ENCODE assay signal across 1 cellular context in genomic region chrX:24046060-24046459, GRCh38.
TF ChIP-seq lines count a peak whose summit lies in the region.

No MANE protein-coding gene starts in this region.

TF ChIP-seq in K562, 482 proteins besides CTCF, POLR2A, EP300 and RAD21:
- TF ChIP-seq PHF20 (IDR thresholded peaks at IDR 0.05; ENCODE audit: partially characterized antibody) (peak; percentile 54), KDM1A (IDR thresholded peaks at IDR 0.05) (peak in 1 of 2 experiments; percentile 95; a peak in 2 of 4 replicates), ARID2 (IDR thresholded peaks at IDR 0.05) (peak; percentile 75; the same call in 1 of the 2 replicates), NCOA2 (IDR thresholded peaks at IDR 0.05; ENCODE audit: partially characterized antibody in 2 of 2) (peak in 1 of 2 experiments; percentile 70)
TF ChIP-seq in K562: peak in this region for 4; not testable (repeated sequence) for 478.
